Comparison of ENCODE assay signal across 8 cellular contexts in genomic region chr10:100347568-100348195, GRCh38. TPM values are rescaled to one million over a fixed set of nuclear protein-coding genes. Genes with fewer than 3 reads are reported as not detected.
DNase-seq lines count a peak whose midpoint lies in the region; ATAC-seq and TF ChIP-seq lines count a peak whose summit lies in the region.

No MANE protein-coding gene starts in this region.

- TF ChIP-seq POLR2A in breast epithelium (IDR thresholded peaks at IDR 0.05) = no peak

- peak overlapping the region; percentile 80 to 91 for H3K9ac ChIP-seq in liver (ENCODE audit: low read depth in 1 of 2, low read length in 2 of 2)

- H3K9me3 ChIP-seq in breast epithelium = no peaks in the 10 kb centered on the region
- H3K9me3 ChIP-seq in liver (ENCODE audit: control insufficient read depth in 4 of 4, low read length in 3 of 4) = no peaks in the 10 kb centered on the region

- H3K4me1 Mint-ChIP-seq in type B pancreatic cell (ENCODE audit: unreplicated experiment) = peaks cover 51% of the 10 kb centered on the region

- H3K27me3 ChIP-seq in breast epithelium = no peaks in the 10 kb centered on the region
- H3K27me3 ChIP-seq in liver (ENCODE audit: control insufficient read depth in 4 of 4, insufficient read depth in 4 of 4, low read length in 3 of 4) = no peaks in the 10 kb centered on the region

- peak overlapping the region; percentile 97 for H3K4me3 Mint-ChIP-seq in type B pancreatic cell

- DNase-seq in GM12864 (ENCODE audit: low read depth) (no peak), KG1 (lab: John Stamatoyannopoulos, UW) (peak; percentile 21), breast epithelium (ENCODE audit: low spot score in 2 of 2) (no peak), type B pancreatic cell (ENCODE audit: extremely low spot score, unreplicated experiment) (no peak), posterior vena cava (ENCODE audit: low spot score) (no peak)

- TF ChIP-seq RAD21 in liver (IDR thresholded peaks at IDR 0.05) = no peak

- no peaks in the 10 kb centered on the region for H3K27me3 Mint-ChIP-seq in type B pancreatic cell

- H3K27ac ChIP-seq in breast epithelium = peak overlapping the region in 1 of 2 donors; percentile 4
- H3K27ac ChIP-seq in liver (ENCODE audit: low read depth in 1 of 2, low read length in 2 of 2) = peak overlapping the region; percentile 80 to 87

- H3K36me3 Mint-ChIP-seq in type B pancreatic cell = peaks cover 37% of the 10 kb centered on the region

- H3K36me3 ChIP-seq in breast epithelium (no peaks in the 10 kb centered on the region), liver (ENCODE audit: control insufficient read depth in 4 of 4, insufficient read depth in 3 of 4, low read depth in 1 of 4, low read length in 3 of 4) (peaks cover 0 to 14% (median 8%) of the 10 kb centered on the region in 4 donors)

- no peaks in the 10 kb centered on the region for H3K9me3 Mint-ChIP-seq in type B pancreatic cell

- H3K4me3 ChIP-seq in GM12864 (ENCODE audit: low read depth, low read length) (peak overlapping the region; percentile 94), breast epithelium (peak overlapping the region; percentile 54 to 84 (median 71)), liver (ENCODE audit: low read depth in 1 of 3, low read length in 3 of 3) (peak overlapping the region; percentile 52 to 78 (median 74))

- 6% methylated on average over 32 of the region's 32 CpGs for WGBS in liver

- ATAC-seq in HG03565 (IDR thresholded peaks at IDR 0.05; ENCODE audit: unreplicated experiment) = no peak
- no peak for ATAC-seq in HG03196 (IDR thresholded peaks at IDR 0.05; ENCODE audit: unreplicated experiment)

- peak overlapping the region; percentile 73 for H3K27ac Mint-ChIP-seq in type B pancreatic cell

- intact Hi-C loops in breast epithelium (cut with DNase I; ENCODE audit: low total_unique reads) = no loop called here
- intact Hi-C loops in posterior vena cava (cut with DNase I) = no loop called here

- no peak for TF ChIP-seq CTCF in GM12864 (IDR thresholded peaks at IDR 0.05; ENCODE audit: low read depth, low read length, missing control alignments)
- TF ChIP-seq CTCF in breast epithelium (IDR thresholded peaks at IDR 0.05) = no peak
- no peak for TF ChIP-seq CTCF in liver (IDR thresholded peaks at IDR 0.05; ENCODE audit: low read depth, low read length, missing input control)
- TF ChIP-seq CTCF in type B pancreatic cell (conservative IDR thresholded peaks at IDR 0.05) = no peak

- H3K4me1 ChIP-seq in breast epithelium (peaks cover 0 to 3% of the 10 kb centered on the region in 2 donors), liver (ENCODE audit: control insufficient read depth in 4 of 4, insufficient read depth in 4 of 4, low read length in 3 of 4) (peaks cover 21 to 61% (median 39%) of the 10 kb centered on the region in 4 donors)

TF ChIP-seq in liver, 16 proteins besides CTCF, POLR2A, EP300 and RAD21:
- TF ChIP-seq GABPA (IDR thresholded peaks at IDR 0.05 in 1 of 2, conservative IDR thresholded peaks at IDR 0.05 in 1 of 2) = no peak
- TF ChIP-seq HNF4G (IDR thresholded peaks at IDR 0.05) = no peak
- no peak for TF ChIP-seq JUND (IDR thresholded peaks at IDR 0.05)
- no peak for TF ChIP-seq TAF1 (conservative IDR thresholded peaks at IDR 0.05)
- no peak for TF ChIP-seq EGR1 (IDR thresholded peaks at IDR 0.05; ENCODE audit: low read depth in 2 of 2)
- TF ChIP-seq FOXA2 (IDR thresholded peaks at IDR 0.05) = no peak
- TF ChIP-seq MAX (IDR thresholded peaks at IDR 0.05) = no peak
- TF ChIP-seq HNF4A (conservative IDR thresholded peaks at IDR 0.05) = no peak
- TF ChIP-seq FOXA1 (IDR thresholded peaks at IDR 0.05) = no peak
- no peak for TF ChIP-seq ZBTB33 (IDR thresholded peaks at IDR 0.05)
- TF ChIP-seq ATF3 (IDR thresholded peaks at IDR 0.05) = no peak
- no peak for TF ChIP-seq YY1 (IDR thresholded peaks at IDR 0.05)
- TF ChIP-seq REST (IDR thresholded peaks at IDR 0.05) = no peak
- no peak for TF ChIP-seq SP1 (IDR thresholded peaks at IDR 0.05)

RNA-seq across cellular contexts. Expression of gene SCD, which starts 0.6 kb away (rescaled TPM):
- total RNA-seq in breast epithelium (100 to 1,000 TPM in 2 of 3 donors, 10 to 100 TPM in 1; 72.8 to 461 (median 112) TPM), liver (1,000 to 10,000 TPM in 1 of 2 donors, 100 to 1,000 TPM in 1; 130 to 1,255 TPM), type B pancreatic cell (ENCODE audit: low replicate concordance) (242 and 255 TPM in 2 replicates), posterior vena cava (10 to 100 TPM in 1 of 2 donors, 1 to 10 TPM in 1; 7.7 to 14.9 TPM)
- 100 to 1,000 TPM in 1 of 2 donors, 10 to 100 TPM in 1; 43.4 to 338 TPM for polyA plus RNA-seq in liver

RNA-seq across cellular contexts. Expression of gene PKD2L1, which starts 17.7 kb away (rescaled TPM):
- 1 to 10 TPM in 1 of 3 donors, under 1 TPM in 1, not detected in 1; 0.32 to 1.5 TPM for total RNA-seq in breast epithelium
- under 1 TPM; 0.08 to 0.14 TPM for total RNA-seq in liver
- under 1 TPM; 0.06 to 0.15 TPM for polyA plus RNA-seq in liver
- total RNA-seq in type B pancreatic cell (ENCODE audit: low replicate concordance) = 0.26 TPM in 1 of 2 replicates, not detected in the other
- not detected for total RNA-seq in posterior vena cava

Comparison
In these comparisons a context has a peak if more than half of its experiments do, and no peak if none do; other contexts are left out.
1. RNA of gene SCD, which starts 0.6 kb away (total RNA-seq): 130 to 1,255 TPM in liver, 242 to 255 TPM in type B pancreatic cell and 72.8 to 461 TPM in breast epithelium; 7.7 to 14.9 TPM in posterior vena cava; every median in the first group is over 4 times any median in the second.
2. Peak in every context shown above with its lines, with median percentiles within 50 percentile points of each other: H3K4me3 ChIP-seq.